8 cellular contexts compared by ENCODE assay signal in the genomic region with DNA sequence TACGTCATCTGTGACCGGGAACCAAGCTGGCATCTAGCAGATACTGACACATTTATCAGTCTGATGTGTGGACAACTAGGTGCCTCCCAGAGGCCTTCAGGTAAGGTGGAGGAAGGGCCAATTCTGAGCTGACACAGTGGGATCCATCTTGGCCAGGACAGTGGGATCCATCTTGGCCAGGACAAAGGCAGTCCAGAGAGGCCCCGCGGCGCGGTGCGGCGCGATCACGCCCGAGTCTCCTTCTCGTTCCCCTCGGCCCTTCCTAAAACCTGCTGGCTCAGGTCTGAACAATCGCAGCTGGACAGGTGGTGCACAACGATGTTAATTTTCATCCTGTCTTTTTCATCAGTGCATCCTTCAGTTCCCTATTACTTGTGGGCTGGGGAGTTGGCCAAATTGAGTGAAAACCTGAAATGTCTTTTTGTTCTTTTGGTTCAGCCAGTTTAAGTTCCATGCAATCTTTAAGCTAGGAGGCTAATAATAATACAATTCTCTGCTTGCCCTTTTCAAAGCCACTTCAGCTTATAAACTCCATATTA. TPM values are rescaled to one million over a fixed set of nuclear protein-coding genes. Genes with fewer than 3 reads are reported as not detected.
DNase-seq lines count a peak whose midpoint lies in the region; ATAC-seq and TF ChIP-seq lines count a peak whose summit lies in the region.

No MANE protein-coding gene starts in this region.

- peaks cover 5% of the 10 kb centered on the region for H3K79me1 ChIP-seq in neuronal stem cell (ENCODE audit: low read depth, low read length)

- H4K8ac ChIP-seq in neuronal stem cell (ENCODE audit: low read depth, low read length), result peak overlapping the region; percentile 89

- peaks cover 44% of the 10 kb centered on the region for H3K36me3 Mint-ChIP-seq in dendritic cell treated with granulocyte-macrophage colony-stimulating factor and Interleukin-4, amounts not matched to agents 40 ng/mL and 50 ng/mL, for 4 days (ENCODE audit: low read depth)

- H3K4ac ChIP-seq in neuronal stem cell (ENCODE audit: low read length), result peak overlapping the region; percentile 96

- DNase-seq in GM06990 (ENCODE audit: extremely low read depth, insufficient read length) (no peak), SJSA1 (ENCODE audit: low read depth in 1 of 2, low spot score in 2 of 2) (no peak), neuronal stem cell (ENCODE audit: low spot score) (no peak), midbrain (lab: John Stamatoyannopoulos, UW) (no peak)

- no peaks in the 10 kb centered on the region for H3K27me3 Mint-ChIP-seq in dendritic cell treated with granulocyte-macrophage colony-stimulating factor and Interleukin-4, amounts not matched to agents 40 ng/mL and 50 ng/mL, for 4 days

- H2BK120ac ChIP-seq in neuronal stem cell (ENCODE audit: low read depth, low read length), result peak overlapping the region; percentile 56

- H3K14ac ChIP-seq in neuronal stem cell (ENCODE audit: low read length), result peak overlapping the region; percentile 57

- H3K4me1 ChIP-seq in SJSA1 (replicated peaks) (peaks cover 13% of the 10 kb centered on the region), neuronal stem cell (ENCODE audit: control insufficient read depth in 2 of 2, insufficient read depth in 1 of 2, low read depth in 1 of 2, low read length in 2 of 2) (peaks cover 4 to 9% of the 10 kb centered on the region in 2 donors)

- peak overlapping the region; percentile 100 for H3K27ac Mint-ChIP-seq in dendritic cell treated with granulocyte-macrophage colony-stimulating factor and Interleukin-4, amounts not matched to agents 40 ng/mL and 50 ng/mL, for 4 days

- H3K27me3 ChIP-seq in GM06990 (replicated peaks; ENCODE audit: control insufficient read depth, insufficient read depth, low read length), result no peaks in the 10 kb centered on the region
- no peaks in the 10 kb centered on the region for H3K27me3 ChIP-seq in SJSA1 (replicated peaks)
- no peaks in the 10 kb centered on the region for H3K27me3 ChIP-seq in neuronal stem cell (ENCODE audit: control insufficient read depth in 3 of 3, insufficient read depth in 3 of 3, low read depth in 1 of 3, low read length in 3 of 3)

- H3K36me3 ChIP-seq in GM06990 (ENCODE audit: control insufficient read depth, insufficient read depth, low read length) (no peaks in the 10 kb centered on the region), SJSA1 (peaks cover 21% of the 10 kb centered on the region), neuronal stem cell (replicated peaks in 1 of 2; ENCODE audit: control insufficient read depth in 2 of 2, insufficient read depth in 2 of 2, low read length in 2 of 2) (peaks cover 3 to 24% of the 10 kb centered on the region in 2 donors)

- H3K4me2 ChIP-seq in neuronal stem cell (ENCODE audit: insufficient read depth, low read length, poor library complexity, severe bottlenecking), result no peak overlapping the region

- peak overlapping the region; percentile 88 for H2BK15ac ChIP-seq in neuronal stem cell (ENCODE audit: low read length)

- peak overlapping the region; percentile 67 for H4K91ac ChIP-seq in neuronal stem cell (ENCODE audit: low read depth, low read length, poor library complexity)

- H3K23ac ChIP-seq in neuronal stem cell (ENCODE audit: low read depth, low read length, poor library complexity), result peak overlapping the region; percentile 75

- H2BK12ac ChIP-seq in neuronal stem cell (ENCODE audit: low read length), result no peak overlapping the region

- no peaks in the 10 kb centered on the region for H3K9me3 Mint-ChIP-seq in dendritic cell treated with granulocyte-macrophage colony-stimulating factor and Interleukin-4, amounts not matched to agents 40 ng/mL and 50 ng/mL, for 4 days

- intact Hi-C loops in dendritic cell treated with granulocyte-macrophage colony-stimulating factor and Interleukin-4, amounts not matched to agents 40 ng/mL and 50 ng/mL, for 4 days (cut with micrococcal nuclease), result loop anchor here (1.0 to 5.0 kb wide), 2 partner anchors 11 to 39 kb away; no protein-coding TSS in a partner anchor

- peak overlapping the region; percentile 7 for H3K9ac ChIP-seq in neuronal stem cell (ENCODE audit: low read depth, low read length, poor library complexity)

- peaks cover 33% of the 10 kb centered on the region for H3K4me1 Mint-ChIP-seq in dendritic cell treated with granulocyte-macrophage colony-stimulating factor and Interleukin-4, amounts not matched to agents 40 ng/mL and 50 ng/mL, for 4 days (ENCODE audit: low read depth)

- H3K4me3 Mint-ChIP-seq in dendritic cell treated with granulocyte-macrophage colony-stimulating factor and Interleukin-4, amounts not matched to agents 40 ng/mL and 50 ng/mL, for 4 days, result peak overlapping the region; percentile 95

- H3K4me3 ChIP-seq in GM06990 (replicated peaks; ENCODE audit: low read depth, low read length) (peak overlapping the region; percentile 97), SJSA1 (peak overlapping the region; percentile 86), neuronal stem cell (ENCODE audit: low read length in 2 of 2) (peak overlapping the region in 1 of 2 donors; percentile 89)

- H2AK5ac ChIP-seq in neuronal stem cell (ENCODE audit: low read depth, low read length), result peak overlapping the region; percentile 92

- no peak overlapping the region for H2BK5ac ChIP-seq in neuronal stem cell (ENCODE audit: low read length)

- peak overlapping the region; percentile 90 for H3K18ac ChIP-seq in neuronal stem cell (ENCODE audit: low read length)

- peak overlapping the region; percentile 95 for H3K27ac ChIP-seq in SJSA1
- peak overlapping the region; percentile 33 for H3K27ac ChIP-seq in neuronal stem cell (replicated peaks; ENCODE audit: low read length)

- WGBS in neuronal stem cell (ENCODE audit: extremely low coverage in 2 of 2, insufficient read length in 2 of 2, insufficient replicate concordance in 1 of 2), 2 donors, result no CpG with 5 or more reads among the region's 15 CpGs

- H2AFZ ChIP-seq in neuronal stem cell (ENCODE audit: low read length), result peak overlapping the region; percentile 55

- no peak for TF ChIP-seq CTCF in GM06990 (IDR thresholded peaks at IDR 0.05; ENCODE audit: insufficient read depth, low read length, poor library complexity, severe bottlenecking)

- H3K9me3 ChIP-seq in SJSA1 (replicated peaks) (no peaks in the 10 kb centered on the region), neuronal stem cell (replicated peaks in 1 of 2; ENCODE audit: control insufficient read depth in 2 of 2, insufficient read depth in 1 of 2, low read depth in 1 of 2, low read length in 2 of 2) (peaks cover 0 to 4% of the 10 kb centered on the region in 2 donors)

- ATAC-seq in GM18867 (IDR thresholded peaks at IDR 0.05; ENCODE audit: unreplicated experiment) (no peak), HG02588 (IDR thresholded peaks at IDR 0.05; ENCODE audit: unreplicated experiment) (no peak), HG02678 (IDR thresholded peaks at IDR 0.05; ENCODE audit: unreplicated experiment) (no peak)

RNA-seq across cellular contexts. Expression of a gene that starts 0.5 kb away (rescaled TPM):
- 55.3 and 59.7 TPM in 2 replicates for total RNA-seq in SJSA1 (2014; rRNA removed; shearing (Covaris generic))
- polyA plus RNA-seq in neuronal stem cell (2013, experiment 1 of 2), result 142 TPM
- polyA plus RNA-seq in neuronal stem cell (2013, experiment 2 of 2), result 142 TPM
